ENCODE assay signal across 8 cellular contexts in the genomic region with DNA sequence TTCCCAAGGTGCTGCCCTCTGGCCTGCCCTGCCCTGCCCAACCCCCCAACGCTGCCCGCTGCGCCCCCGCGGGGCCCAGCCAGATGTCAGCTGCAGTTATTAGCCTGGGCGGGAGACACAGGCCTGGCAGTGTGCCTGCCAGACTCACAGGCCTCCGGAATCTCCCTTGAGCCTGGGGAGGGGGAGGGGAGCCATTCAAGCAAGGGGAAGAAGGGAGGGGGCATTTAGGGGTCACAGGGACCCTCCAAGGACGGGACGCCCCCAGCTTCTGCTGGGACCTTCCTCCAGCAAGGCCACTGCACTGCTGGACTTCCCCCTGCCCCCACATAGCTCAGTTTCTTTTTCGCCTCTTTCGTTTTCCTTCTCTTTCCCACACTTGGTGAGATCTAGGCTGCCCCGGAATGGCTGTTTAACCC. TPM values are rescaled to one million over a fixed set of nuclear protein-coding genes. Genes with fewer than 3 reads are reported as not detected.
DNase-seq lines count a peak whose midpoint lies in the region; ATAC-seq and TF ChIP-seq lines count a peak whose summit lies in the region.

No MANE protein-coding gene starts in this region.

- H3K27me3 Mint-ChIP-seq in CD8-positive, alpha-beta T cell (ENCODE audit: low read depth) = no peaks in the 10 kb centered on the region

- CTCF ChIA-PET in CD8-positive, alpha-beta T cell (lab: Charles Lee) = interaction anchor here (0.5 to 3.3 kb wide), 6 partner anchors 8 to 151 kb away, joined by 4 to 20 read pairs (median 6); no protein-coding TSS in a partner anchor

- intact Hi-C loops in CD8-positive, alpha-beta T cell (cut with DNase I, micrococcal nuclease) = no loop called here

- H3K27ac ChIP-seq in CD8-positive, alpha-beta T cell (ENCODE audit: low read depth, low read length) = peak overlapping the region; percentile 100
- peak overlapping the region; percentile 70 for H3K27ac ChIP-seq in SJCRH30

- TF ChIP-seq CTCF in CD8-positive, alpha-beta T cell (IDR thresholded peaks at IDR 0.05) = no peak

- no peak overlapping the region for H3K4me3 ChIP-seq in CD8-positive, alpha-beta T cell (ENCODE audit: low read depth, low read length)
- H3K4me3 ChIP-seq in H7 (ENCODE audit: insufficient read depth, low read depth, low read length) (peak overlapping the region; percentile 39; the same call in 1 of the 2 replicates), SJCRH30 (peak overlapping the region; percentile 80)

- no peaks in the 10 kb centered on the region for H3K27me3 ChIP-seq in CD8-positive, alpha-beta T cell (ENCODE audit: insufficient read depth, low read length)
- H3K27me3 ChIP-seq in H7 (ENCODE audit: control insufficient read depth, insufficient read depth, low read length) (peaks cover 21% of the 10 kb centered on the region), SJCRH30 (no peaks in the 10 kb centered on the region)

- ATAC-seq in CD8-positive, alpha-beta T cell = no peak

- peak overlapping the region; percentile 80 for H3K4me3 Mint-ChIP-seq in CD8-positive, alpha-beta T cell

- H3K27ac Mint-ChIP-seq in CD8-positive, alpha-beta T cell = peak overlapping the region; percentile 96

- POLR2A ChIA-PET in CD8-positive, alpha-beta T cell (lab: Charles Lee) = interaction anchor here (0.5 to 9.7 kb wide), 3 partner anchors 11 to 76 kb away, joined by 5 to 215 read pairs (median 6); partner anchors contain the start of gene HOOK2

- peaks cover 11% of the 10 kb centered on the region for H3K36me3 Mint-ChIP-seq in CD8-positive, alpha-beta T cell

- peak in 3 of 7 experiments; percentile 44 to 61 (median 49) for DNase-seq in CD8-positive, alpha-beta T cell
- DNase-seq in H7 (peak; percentile 88), SJCRH30 (peak; percentile 93 to 94), kidney tubule cell (ENCODE audit: low spot score) (peak; percentile 76), NCI-H345 (lab: John Stamatoyannopoulos, UW) (no peak)
- DNase-seq in central memory CD4-positive, alpha-beta T cell = peak; percentile 39
- DNase-seq in stimulated activated CD8-positive, alpha-beta memory T cell treated with anti-CD3 and anti-CD28 coated beads, Interleukin-12 subunit alpha, Interleukin-12 subunit beta, amount 100 ng/mL, for 4 hours (ENCODE audit: low read depth) = peak; percentile 25
- no peak for DNase-seq in activated CD4-positive, CD25-positive, alpha-beta regulatory T cell (lab: John Stamatoyannopoulos, UW)

- H3K4me1 Mint-ChIP-seq in CD8-positive, alpha-beta T cell (ENCODE audit: low read depth) = peaks cover 26% of the 10 kb centered on the region

- H3K36me3 ChIP-seq in CD8-positive, alpha-beta T cell (ENCODE audit: insufficient read depth, low read length) = no peaks in the 10 kb centered on the region
- no peaks in the 10 kb centered on the region for H3K36me3 ChIP-seq in H7 (replicated peaks; ENCODE audit: control insufficient read depth, insufficient read depth, low read length)
- no peaks in the 10 kb centered on the region for H3K36me3 ChIP-seq in SJCRH30

- H3K9me3 Mint-ChIP-seq in CD8-positive, alpha-beta T cell = no peaks in the 10 kb centered on the region

- peaks cover 49% of the 10 kb centered on the region for H3K4me1 ChIP-seq in CD8-positive, alpha-beta T cell (ENCODE audit: insufficient read depth, low read length)
- peaks cover 48% of the 10 kb centered on the region for H3K4me1 ChIP-seq in SJCRH30

- no peaks in the 10 kb centered on the region for H3K9me3 ChIP-seq in CD8-positive, alpha-beta T cell (ENCODE audit: low read length)
- H3K9me3 ChIP-seq in SJCRH30 (replicated peaks) = no peaks in the 10 kb centered on the region

RNA-seq across cellular contexts. Expression of gene JUNB, which starts 2.6 kb away (rescaled TPM):
- total RNA-seq in CD8-positive, alpha-beta T cell = 1,000 to 10,000 TPM; 2,704 to 2,791 TPM
- total RNA-seq in H7 (2014; rRNA removed; shearing (Covaris generic)) = 10.0 and 22.6 TPM in 2 replicates
- 34.8 and 39.7 TPM in 2 replicates for total RNA-seq in SJCRH30 (2014; rRNA removed; shearing (Covaris generic))

RNA-seq across cellular contexts. Expression of gene PRDX2, which starts 12.9 kb away (rescaled TPM):
- 10 to 100 TPM; 57.5 to 59.1 TPM for total RNA-seq in CD8-positive, alpha-beta T cell
- total RNA-seq in H7 (2014; rRNA removed; shearing (Covaris generic)) = 508 and 571 TPM in 2 replicates
- total RNA-seq in SJCRH30 (2014; rRNA removed; shearing (Covaris generic)) = 55.9 and 64.6 TPM in 2 replicates

RNA-seq across cellular contexts. Expression of gene THSD8, which starts 13.2 kb away (rescaled TPM):
- total RNA-seq in CD8-positive, alpha-beta T cell = under 1 TPM in 1 of 2 experiments, not detected in 1; 0.79 TPM
- not detected in 2 replicates for total RNA-seq in H7 (2014; rRNA removed; shearing (Covaris generic))
- not detected in 2 replicates for total RNA-seq in SJCRH30 (2014; rRNA removed; shearing (Covaris generic))

RNA-seq across cellular contexts. Expression of gene HOOK2, which starts 13.3 kb away (rescaled TPM):
- 10 to 100 TPM; 13.2 to 13.6 TPM for total RNA-seq in CD8-positive, alpha-beta T cell
- 15.4 and 30.4 TPM in 2 replicates for total RNA-seq in H7 (2014; rRNA removed; shearing (Covaris generic))
- total RNA-seq in SJCRH30 (2014; rRNA removed; shearing (Covaris generic)) = 14.1 and 19.0 TPM in 2 replicates

RNA-seq across cellular contexts. Expression of gene RNASEH2A, which starts 17.7 kb away (rescaled TPM):
- total RNA-seq in CD8-positive, alpha-beta T cell = 1 to 10 TPM; 1.3 to 2.2 TPM
- 85.4 and 104 TPM in 2 replicates for total RNA-seq in H7 (2014; rRNA removed; shearing (Covaris generic))
- 92.4 and 99.0 TPM in 2 replicates for total RNA-seq in SJCRH30 (2014; rRNA removed; shearing (Covaris generic))

Comparison
In these comparisons a context has a peak if more than half of its experiments do, and no peak if none do; other contexts are left out.
1. DNase-seq: peak in H7 (single experiment), SJCRH30 (2 of 2), central memory CD4-positive, alpha-beta T cell (single experiment), kidney tubule cell (single experiment) and stimulated activated CD8-positive, alpha-beta memory T cell treated with anti-CD3 and anti-CD28 coated beads, Interleukin-12 subunit alpha, Interleukin-12 subunit beta, amount 100 ng/mL, for 4 hours (single experiment); none in activated CD4-positive, CD25-positive, alpha-beta regulatory T cell (0 of 4) and NCI-H345 (single experiment).
2. RNA of gene JUNB, which starts 2.6 kb away (total RNA-seq): 2,704 to 2,791 TPM in CD8-positive, alpha-beta T cell; 34.8 to 39.7 TPM in SJCRH30 and 10.0 to 22.6 TPM in H7; every median in the first group is over 10 times any median in the second.